ENCODE assay signal across 12 cellular contexts in the genomic region with DNA sequence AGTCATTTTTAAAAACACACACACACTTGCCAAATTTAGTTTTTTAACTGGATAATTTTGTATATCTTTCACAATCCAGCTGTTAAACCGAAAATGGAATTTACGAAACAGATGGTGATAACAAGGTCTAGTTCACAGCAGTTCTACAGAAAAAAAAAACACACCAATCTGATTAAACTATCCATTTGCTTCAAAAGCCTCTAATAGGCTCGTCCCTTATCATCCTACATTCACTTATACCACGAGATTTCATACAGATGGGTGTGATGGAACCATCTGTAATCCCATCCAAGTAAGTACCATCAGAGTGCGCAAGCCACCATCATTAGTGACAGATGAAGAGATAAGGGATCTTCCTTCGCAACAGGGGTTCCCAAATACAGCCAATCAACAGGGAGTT. TPM values are rescaled to one million over a fixed set of nuclear protein-coding genes. Genes with fewer than 3 reads are reported as not detected.
DNase-seq lines count a peak whose midpoint lies in the region; ATAC-seq and TF ChIP-seq lines count a peak whose summit lies in the region.
"Had no signal": no experiment of that assay in that cellular context is flagged by ENCODE, and none has a peak within 500 bp of the region (broad histone marks: within the 10 kb centered on the region; RNA-seq: fewer than 3 reads in every experiment).

No MANE protein-coding gene starts in this region.

- H3K27me3 ChIP-seq in neutrophil: no peaks in the 10 kb centered on the region
- H3K27me3 ChIP-seq in MG63: no peaks in the 10 kb centered on the region
- no peaks in the 10 kb centered on the region for H3K27me3 ChIP-seq in dorsolateral prefrontal cortex

- no peak for ATAC-seq in HG03175 (IDR thresholded peaks at IDR 0.05; ENCODE audit: unreplicated experiment)
- ATAC-seq: HCT116 had no signal

- H3K4me1 ChIP-seq in neutrophil (ENCODE audit: control insufficient read depth in 1 of 2, insufficient read depth in 1 of 2, low read depth in 1 of 2, low read length in 1 of 2): peaks cover 0 to 12% of the 10 kb centered on the region in 2 experiments

- no peaks in the 10 kb centered on the region for H3K36me3 Mint-ChIP-seq in dendritic cell treated with granulocyte-macrophage colony-stimulating factor and Interleukin-4, amounts not matched to agents 40 ng/mL and 50 ng/mL, for 4 days (ENCODE audit: low read depth)

- peaks cover 6% of the 10 kb centered on the region for H3K4me1 Mint-ChIP-seq in dendritic cell treated with granulocyte-macrophage colony-stimulating factor and Interleukin-4, amounts not matched to agents 40 ng/mL and 50 ng/mL, for 4 days (ENCODE audit: low read depth)

- no peaks in the 10 kb centered on the region for H3K9me3 Mint-ChIP-seq in dendritic cell treated with granulocyte-macrophage colony-stimulating factor and Interleukin-4, amounts not matched to agents 40 ng/mL and 50 ng/mL, for 4 days

- peak; percentile 56 for DNase-seq in DMS 273 (lab: John Stamatoyannopoulos, UW; ENCODE audit: unreplicated experiment)
- peak; percentile 62 for DNase-seq in NCI-H82 treated with DMSO at 0.1 percent for 48 hours (lab: John Stamatoyannopoulos, UW; ENCODE audit: unreplicated experiment)
- DNase-seq in MG63: no peak
- no peak for DNase-seq in dorsolateral prefrontal cortex
- no peak for DNase-seq in stimulated activated naive CD4-positive, alpha-beta T cell treated with Interleukin-2 at 50 U/mL for 16 hours (lab: John Stamatoyannopoulos, UW)
- DNase-seq: effector CD4-positive, alpha-beta T cell; NCI-H187; retina had no signal

- TF ChIP-seq CTCF in neutrophil (IDR thresholded peaks at IDR 0.05): no peak
- TF ChIP-seq CTCF in dorsolateral prefrontal cortex (IDR thresholded peaks at IDR 0.05 in 54 of 56, conservative IDR thresholded peaks at IDR 0.05 in 2 of 56; ENCODE audit: low read depth in 1 of 56, partially characterized antibody in 56 of 56): no peak

- no peaks in the 10 kb centered on the region for H3K36me3 ChIP-seq in neutrophil
- H3K36me3 ChIP-seq in MG63: no peaks in the 10 kb centered on the region

- peak overlapping the region; percentile 90 for H3K27ac Mint-ChIP-seq in dendritic cell treated with granulocyte-macrophage colony-stimulating factor and Interleukin-4, amounts not matched to agents 40 ng/mL and 50 ng/mL, for 4 days

- H3K9me3 ChIP-seq in neutrophil (no peaks in the 10 kb centered on the region), MG63 (no peaks in the 10 kb centered on the region)

- H3K4me3 ChIP-seq in neutrophil (ENCODE audit: low read depth in 1 of 2, low read length in 1 of 2) (no peak overlapping the region), MG63 (no peak overlapping the region; the same call in 1 of the 2 replicates), dorsolateral prefrontal cortex (peak overlapping the region in 3 of 59 donors; percentile 31 to 55 (median 45))

- no peaks in the 10 kb centered on the region for H3K27me3 Mint-ChIP-seq in dendritic cell treated with granulocyte-macrophage colony-stimulating factor and Interleukin-4, amounts not matched to agents 40 ng/mL and 50 ng/mL, for 4 days

- H3K4me3 Mint-ChIP-seq in dendritic cell treated with granulocyte-macrophage colony-stimulating factor and Interleukin-4, amounts not matched to agents 40 ng/mL and 50 ng/mL, for 4 days: no peak overlapping the region

- peak overlapping the region; percentile 74 for H3K27ac ChIP-seq in neutrophil
- peak overlapping the region in 15 of 59 donors; percentile 3 to 69 (median 53) for H3K27ac ChIP-seq in dorsolateral prefrontal cortex

- intact Hi-C loops in dendritic cell treated with granulocyte-macrophage colony-stimulating factor and Interleukin-4, amounts not matched to agents 40 ng/mL and 50 ng/mL, for 4 days (cut with micrococcal nuclease): no loop called here
- intact Hi-C loops in dorsolateral prefrontal cortex (cut with DNase I): no loop called here

RNA-seq across cellular contexts. Expression of a gene that starts 20.1 kb away (rescaled TPM):
- total RNA-seq in MG63 (2014; rRNA removed; shearing (Covaris generic); ENCODE audit: low replicate concordance): 0.10 and 1.1 TPM in 2 replicates
- total RNA-seq in dorsolateral prefrontal cortex: 10 to 100 TPM in 1 of 120 experiments, 1 to 10 TPM in 118, under 1 TPM in 1; 0.64 to 10.0 (median 2.6) TPM

Comparison
In these comparisons a context has a peak if more than half of its experiments do, and no peak if none do; other contexts are left out.
1. DNase-seq: peak in DMS 273 (single experiment) and NCI-H82 treated with DMSO at 0.1 percent for 48 hours (single experiment); none in MG63 (single experiment), dorsolateral prefrontal cortex (0 of 10) and stimulated activated naive CD4-positive, alpha-beta T cell treated with Interleukin-2 at 50 U/mL for 16 hours (single experiment).